Comparison of ENCODE assay signal across 10 cellular contexts in genomic region chr3:170144437-170144843, GRCh38. TPM values are rescaled to one million over a fixed set of nuclear protein-coding genes. Genes with fewer than 3 reads are reported as not detected.
DNase-seq lines count a peak whose midpoint lies in the region; ATAC-seq, FAIRE-seq and TF ChIP-seq lines count a peak whose summit lies in the region.
"Had no signal": no experiment of that assay in that cellular context is flagged by ENCODE, and none has a peak within 500 bp of the region (broad histone marks: within the 10 kb centered on the region; RNA-seq: fewer than 3 reads in every experiment).

No MANE protein-coding gene starts in this region.

- H3K4me3 ChIP-seq in pancreas, result no peak overlapping the region

- no peaks in the 10 kb centered on the region for H3K4me1 ChIP-seq in pancreas

- no peak overlapping the region for H3K27ac ChIP-seq in pancreas

- H3K27me3 ChIP-seq in pancreas, result no peaks in the 10 kb centered on the region

- peaks cover 47% of the 10 kb centered on the region for H3K4me1 Mint-ChIP-seq in activated naive CD4-positive, alpha-beta T cell treated with anti-CD3 and anti-CD28 coated beads, Interleukin-2, amount 50 U/mL, for 24 hours
- H3K4me1 Mint-ChIP-seq: nephron progenitor cell had no signal

- H3K9me3 ChIP-seq in pancreas, result no peaks in the 10 kb centered on the region

- peak overlapping the region; percentile 38 for H3K27ac Mint-ChIP-seq in activated naive CD4-positive, alpha-beta T cell treated with anti-CD3 and anti-CD28 coated beads, Interleukin-2, amount 50 U/mL, for 24 hours
- H3K27ac Mint-ChIP-seq: nephron progenitor cell had no signal

- intact Hi-C loops in pancreas (cut with DNase I), result no loop called here

- TF ChIP-seq CTCF in pancreas (IDR thresholded peaks at IDR 0.05) (no peak), omental fat pad (IDR thresholded peaks at IDR 0.05) (no peak)

- FAIRE-seq in pancreas (lab: Jason Lieb, UNC), result no peak

- peak; percentile 94 for ATAC-seq in HG02798 (IDR thresholded peaks at IDR 0.05; ENCODE audit: poor library complexity, unreplicated experiment)
- ATAC-seq in pancreas, result no peak
- no peak for ATAC-seq in omental fat pad (ENCODE audit: low FRiP score)

- H3K27me3 Mint-ChIP-seq in activated naive CD4-positive, alpha-beta T cell treated with anti-CD3 and anti-CD28 coated beads, Interleukin-2, amount 50 U/mL, for 24 hours, result no peaks in the 10 kb centered on the region

- peaks cover 0 to 7% (median 0%) of the 10 kb centered on the region in 3 donors for H3K36me3 ChIP-seq in pancreas

- no peak overlapping the region for H3K4me3 Mint-ChIP-seq in activated naive CD4-positive, alpha-beta T cell treated with anti-CD3 and anti-CD28 coated beads, Interleukin-2, amount 50 U/mL, for 24 hours
- H3K4me3 Mint-ChIP-seq: nephron progenitor cell had no signal

- no peak for DNase-seq in activated naive CD4-positive, alpha-beta T cell treated with anti-CD3 and anti-CD28 coated beads, Interleukin-2, amount 50 U/mL, for 16 hours
- DNase-seq in MV-4-11 (lab: John Stamatoyannopoulos, UW), result peak; percentile 6
- no peak for DNase-seq in pancreas
- no peak for DNase-seq in NCI-H748 (lab: John Stamatoyannopoulos, UW; ENCODE audit: unreplicated experiment)
- DNase-seq in omental fat pad (ENCODE audit: low spot score), result no peak
- no peak for DNase-seq in SK-N-DZ (ENCODE audit: low spot score)
- DNase-seq: nephron progenitor cell, SHP77 treated with DMSO at 0.1 percent for 48 hours had no signal

- no peaks in the 10 kb centered on the region for H3K9me3 Mint-ChIP-seq in activated naive CD4-positive, alpha-beta T cell treated with anti-CD3 and anti-CD28 coated beads, Interleukin-2, amount 50 U/mL, for 24 hours
- H3K9me3 Mint-ChIP-seq: nephron progenitor cell had no signal

- 85 to 94% methylated on average over 3 of the region's 3 CpGs for WGBS in pancreas, 2 donors

- peaks cover 9% of the 10 kb centered on the region for H3K36me3 Mint-ChIP-seq in activated naive CD4-positive, alpha-beta T cell treated with anti-CD3 and anti-CD28 coated beads, Interleukin-2, amount 50 U/mL, for 24 hours

RNA-seq across cellular contexts. Expression of gene PHC3, which starts 37.1 kb away (rescaled TPM):
- total RNA-seq in pancreas, result 10 to 100 TPM; 22.8 to 38.0 (median 26.9) TPM
- polyA plus RNA-seq in pancreas, result 1 to 10 TPM; 5.5 to 7.0 TPM
- total RNA-seq in omental fat pad, result 10 to 100 TPM; 48.6 to 56.7 (median 50.9) TPM
- 6.7 and 9.2 TPM in 2 replicates for polyA plus RNA-seq in SK-N-DZ (2014; cell fraction: cytosol; rRNA removed)
- 9.9 and 13.2 TPM in 2 replicates for polyA plus RNA-seq in SK-N-DZ (2014; cell fraction: nucleus; rRNA removed)
